In genomic region chr18:8548186-8548585, GRCh38 we compare ENCODE assay signal across 21 cellular contexts.
DNase-seq lines count a peak whose midpoint lies in the region; ATAC-seq lines count a peak whose summit lies in the region.
"Had no signal": no experiment of that assay in that cellular context is flagged by ENCODE, and none has a peak within 500 bp of the region (broad histone marks: within the 10 kb centered on the region; RNA-seq: fewer than 3 reads in every experiment).

No MANE protein-coding gene starts in this region.

- peaks cover 31% of the 10 kb centered on the region for H3K27me3 Mint-ChIP-seq in stimulated activated memory B cell treated with anti-CD40 and anti-IgM and Interleukin-4, amounts not matched to agents 10 μg/mL and 1 μg/mL and 100 μg/mL, for 72 hours
- peaks cover 5 to 17% of the 10 kb centered on the region in 2 donors for H3K27me3 Mint-ChIP-seq in natural killer cell treated with Interleukin-12 subunit alpha and Interleukin-12 subunit beta and Interleukin-15 and Interleukin-18, amount 100 ng/mL, for 72 hours

- H3K36me3 Mint-ChIP-seq in stimulated activated memory B cell treated with anti-CD40 and anti-IgM and Interleukin-4, amounts not matched to agents 10 μg/mL and 1 μg/mL and 100 μg/mL, for 72 hours, result no peaks in the 10 kb centered on the region
- H3K36me3 Mint-ChIP-seq in natural killer cell treated with Interleukin-12 subunit alpha and Interleukin-12 subunit beta and Interleukin-15 and Interleukin-18, amount 100 ng/mL, for 72 hours, result no peaks in the 10 kb centered on the region
- H3K36me3 Mint-ChIP-seq: mesothelial cell of epicardium had no signal

- no peaks in the 10 kb centered on the region for H3K9me3 Mint-ChIP-seq in stimulated activated memory B cell treated with anti-CD40 and anti-IgM and Interleukin-4, amounts not matched to agents 10 μg/mL and 1 μg/mL and 100 μg/mL, for 72 hours
- H3K9me3 Mint-ChIP-seq in natural killer cell treated with Interleukin-12 subunit alpha and Interleukin-12 subunit beta and Interleukin-15 and Interleukin-18, amount 100 ng/mL, for 72 hours, result no peaks in the 10 kb centered on the region
- H3K9me3 Mint-ChIP-seq: activated naive CD4-positive, alpha-beta T cell treated with anti-CD3 and anti-CD28 coated beads for 36 hours; HFFc6; mesothelial cell of epicardium had no signal

- DNase-seq in GM04504 (ENCODE audit: low read depth) (peak; percentile 8), T1000 (lab: John Stamatoyannopoulos, UW) (peak; percentile 27), fibroblast of peridontal ligament (ENCODE audit: extremely low read depth) (peak; percentile 46), 8988T (no peak)
- no peak for DNase-seq in natural killer cell treated with Interleukin-12 subunit alpha and Interleukin-12 subunit beta and Interleukin-15 and Interleukin-18, amount 100 ng/mL, for 72 hours (ENCODE audit: low spot score)
- no peak for DNase-seq in stimulated activated naive CD4-positive, alpha-beta T cell treated with Interleukin-2 at 50 U/mL for 16 hours (lab: John Stamatoyannopoulos, UW)
- DNase-seq: activated CD8-positive, alpha-beta memory T cell treated with anti-CD3 and anti-CD28 coated beads, Interleukin-2, amount 50 U/mL, for 48 hours; activated naive CD4-positive, alpha-beta T cell treated with anti-CD3 and anti-CD28 coated beads for 36 hours; DND-41; HFFc6; islet precursor cell; NCI-H2029 treated with DMSO at 0.1 percent for 48 hours; NCI-H82; nucleus accumbens; small intestine; stimulated activated naive CD8-positive, alpha-beta T cell treated with anti-CD3 and anti-CD28 coated beads, Interleukin-15, Interleukin-2, amounts not matched to agents 100 U/mL and 50 U/mL, for 24 hours; T-helper 2 cell; uterus had no signal

- no peaks in the 10 kb centered on the region for H3K4me1 Mint-ChIP-seq in stimulated activated memory B cell treated with anti-CD40 and anti-IgM and Interleukin-4, amounts not matched to agents 10 μg/mL and 1 μg/mL and 100 μg/mL, for 72 hours
- no peaks in the 10 kb centered on the region for H3K4me1 Mint-ChIP-seq in natural killer cell treated with Interleukin-12 subunit alpha and Interleukin-12 subunit beta and Interleukin-15 and Interleukin-18, amount 100 ng/mL, for 72 hours (ENCODE audit: low read depth in 2 of 2)

- H3K4me3 Mint-ChIP-seq in stimulated activated memory B cell treated with anti-CD40 and anti-IgM and Interleukin-4, amounts not matched to agents 10 μg/mL and 1 μg/mL and 100 μg/mL, for 72 hours, result no peak overlapping the region
- no peak overlapping the region for H3K4me3 Mint-ChIP-seq in natural killer cell treated with Interleukin-12 subunit alpha and Interleukin-12 subunit beta and Interleukin-15 and Interleukin-18, amount 100 ng/mL, for 72 hours
- H3K4me3 Mint-ChIP-seq: activated naive CD4-positive, alpha-beta T cell treated with anti-CD3 and anti-CD28 coated beads for 36 hours; HFFc6; mesothelial cell of epicardium had no signal

- H3K27ac Mint-ChIP-seq in stimulated activated memory B cell treated with anti-CD40 and anti-IgM and Interleukin-4, amounts not matched to agents 10 μg/mL and 1 μg/mL and 100 μg/mL, for 72 hours, result no peak overlapping the region
- H3K27ac Mint-ChIP-seq in natural killer cell treated with Interleukin-12 subunit alpha and Interleukin-12 subunit beta and Interleukin-15 and Interleukin-18, amount 100 ng/mL, for 72 hours, result no peak overlapping the region
- H3K27ac Mint-ChIP-seq: activated naive CD4-positive, alpha-beta T cell treated with anti-CD3 and anti-CD28 coated beads for 36 hours; HFFc6; mesothelial cell of epicardium had no signal

- ATAC-seq in stimulated activated memory B cell treated with anti-CD40 and anti-IgM and Interleukin-4, amounts not matched to agents 10 μg/mL and 1 μg/mL and 100 μg/mL, for 72 hours, result peak; percentile 7
- ATAC-seq in natural killer cell treated with Interleukin-12 subunit alpha and Interleukin-12 subunit beta and Interleukin-15 and Interleukin-18, amount 100 ng/mL, for 72 hours, result no peak
- no peak for ATAC-seq in HG03378 (IDR thresholded peaks at IDR 0.05; ENCODE audit: unreplicated experiment)
- ATAC-seq: stimulated activated naive CD8-positive, alpha-beta T cell treated with anti-CD3 and anti-CD28 coated beads, Interleukin-15, Interleukin-2, amounts not matched to agents 100 U/mL and 50 U/mL, for 24 hours had no signal

Comparison
In these comparisons a context has a peak if more than half of its experiments do, and no peak if none do; other contexts are left out.
1. DNase-seq: peak in GM04504 (single experiment), T1000 (single experiment) and fibroblast of peridontal ligament (single experiment); none in 8988T (single experiment), natural killer cell treated with Interleukin-12 subunit alpha and Interleukin-12 subunit beta and Interleukin-15 and Interleukin-18, amount 100 ng/mL, for 72 hours (single experiment) and stimulated activated naive CD4-positive, alpha-beta T cell treated with Interleukin-2 at 50 U/mL for 16 hours (single experiment).